28 cellular contexts compared by ENCODE assay signal in genomic region chr5:174794941-174795672, GRCh38.
A peak's percentile ranks its signal among the peaks of the same experiment; 100 is the strongest.
DNase-seq lines count a peak whose midpoint lies in the region; ATAC-seq, FAIRE-seq and TF ChIP-seq lines count a peak whose summit lies in the region.
"Had no signal": no experiment of that assay in that cellular context is flagged by ENCODE, and none has a peak within 500 bp of the region (broad histone marks: within the 10 kb centered on the region; RNA-seq: fewer than 3 reads in every experiment).

No MANE protein-coding gene starts in this region.

- no peak for ATAC-seq in GM21786 (IDR thresholded peaks at IDR 0.05; ENCODE audit: unreplicated experiment)
- ATAC-seq: activated CD4-positive, alpha-beta T cell treated with anti-CD3 and anti-CD28 coated beads for 36 hours; lower lobe of right lung; mucosa of descending colon; pancreas had no signal

- H2BK120ac ChIP-seq in H1 (replicated peaks; ENCODE audit: low read depth, low read length): no peak overlapping the region

- no peak overlapping the region for H3K56ac ChIP-seq in H1 (replicated peaks; ENCODE audit: insufficient read length, low read depth, low read length)

- no peaks in the 10 kb centered on the region for H3K9me3 ChIP-seq in H1 (ENCODE audit: insufficient read depth in 2 of 2, low read depth in 1 of 2, low read length in 1 of 2)
- no peaks in the 10 kb centered on the region for H3K9me3 ChIP-seq in neural progenitor cell (ENCODE audit: low read depth)
- H3K9me3 ChIP-seq: ascending aorta, lower lobe of right lung, mucosa of descending colon, pancreas, SK-N-SH had no signal

- WGBS in H1 (ENCODE audit: extremely low coverage in 1 of 2, insufficient coverage in 1 of 2, insufficient read length in 1 of 2, insufficient replicate concordance in 2 of 2, low coverage in 1 of 2, low lambda C conversion rate in 2 of 2, missing lambda C conversion rate in 1 of 2), 2 experiments: 54% methylated on average over 11 of the region's 11 CpGs; no CpG with 5 or more reads in 1 of the 2 experiments

- H3K27me3 Mint-ChIP-seq in neural progenitor cell (ENCODE audit: insufficient read depth, low read depth): peaks cover 4% of the 10 kb centered on the region

- no peak overlapping the region for H2BK5ac ChIP-seq in H1 (ENCODE audit: low read depth, low read length)

- no peaks in the 10 kb centered on the region for H4K20me1 ChIP-seq in H1 (replicated peaks in 1 of 2; ENCODE audit: control insufficient read depth in 1 of 2, insufficient read depth in 2 of 2, low read length in 2 of 2)
- H4K20me1 ChIP-seq in neural progenitor cell (ENCODE audit: low read depth): no peaks in the 10 kb centered on the region

- H3K9me3 Mint-ChIP-seq in neural progenitor cell: no peaks in the 10 kb centered on the region
- H3K9me3 Mint-ChIP-seq: activated naive CD8-positive, alpha-beta T cell treated with anti-CD3 and anti-CD28 coated beads, Interleukin-2, amount 10 ng/mL, durations not matched to agents 7 days and 5 days; nephron; type B pancreatic cell had no signal

- H3K4me1 Mint-ChIP-seq in neural progenitor cell: peaks cover 37% of the 10 kb centered on the region
- H3K4me1 Mint-ChIP-seq: activated CD4-positive, alpha-beta T cell treated with anti-CD3 and anti-CD28 coated beads for 36 hours had no signal

- no peak overlapping the region for H3K23ac ChIP-seq in H1 (ENCODE audit: insufficient read length)

- no peak overlapping the region for H3K27ac Mint-ChIP-seq in neural progenitor cell
- H3K27ac Mint-ChIP-seq: activated CD4-positive, alpha-beta T cell treated with anti-CD3 and anti-CD28 coated beads for 36 hours; activated naive CD8-positive, alpha-beta T cell treated with anti-CD3 and anti-CD28 coated beads, Interleukin-2, amount 10 ng/mL, durations not matched to agents 7 days and 5 days; type B pancreatic cell had no signal

- no peak overlapping the region for H2BK20ac ChIP-seq in H1 (ENCODE audit: low read length)

- CTCF ChIA-PET in H1 (lab: Charles Lee; ENCODE audit: partially characterized antibody): interaction anchor here (0.7 to 4.7 kb wide), 10 partner anchors 9 to 375 kb away, joined by 3 to 28 read pairs (median 3); no protein-coding TSS in a partner anchor
- CTCF ChIA-PET in RWPE1 (lab: Yijun Ruan, JAX): interaction anchor here (0.5 to 5.4 kb wide), 6 partner anchors 17 to 471 kb away, joined by 3 to 52 read pairs (median 5); no protein-coding TSS in a partner anchor

- H4K5ac ChIP-seq in H1 (ENCODE audit: insufficient read length, low read depth, low read length): no peak overlapping the region

- H2AFZ ChIP-seq in H1 (ENCODE audit: low read length): no peak overlapping the region
- H2AFZ ChIP-seq in neural progenitor cell (replicated peaks): peak overlapping the region; percentile 59

- H2BK15ac ChIP-seq in H1 (ENCODE audit: low read length): no peak overlapping the region

- DNase-seq in ELF-1 (ENCODE audit: low read depth, low spot score): peak; percentile 22
- DNase-seq in RPMI7951 (ENCODE audit: low read depth): peak; percentile 48
- peak in 1 of 2 experiments; percentile 10 for DNase-seq in H1 (ENCODE audit: low read depth in 1 of 2, low spot score in 2 of 2)
- DNase-seq in neural progenitor cell (ENCODE audit: low spot score): peak; percentile 49
- DNase-seq in head of caudate nucleus: no peak
- no peak for DNase-seq in activated CD4-positive, alpha-beta T cell treated with anti-CD3 and anti-CD28 coated beads, Interleukin-2, amount 50 U/mL, for 48 hours
- DNase-seq in RWPE1 (ENCODE audit: low spot score): no peak
- DNase-seq: activated CD4-positive, alpha-beta T cell treated with anti-CD3 and anti-CD28 coated beads for 36 hours; activated CD8-positive, alpha-beta memory T cell treated with anti-CD3 and anti-CD28 coated beads for 24 hours; activated effector memory CD4-positive, alpha-beta T cell treated with anti-CD3 and anti-CD28 coated beads, Interleukin-2, amount 50 U/mL, for 16 hours; activated naive CD8-positive, alpha-beta T cell treated with anti-CD3 and anti-CD28 coated beads, Interleukin-2, amount 10 ng/mL, durations not matched to agents 7 days and 5 days; C1 segment of cervical spinal cord; DND-41; lower lobe of right lung; mucosa of descending colon; NCI-H1417 treated with DMSO at 0.1 percent for 48 hours; NCI-H345; NCI-H748 treated with DMSO at 0.1 percent for 48 hours; pancreas; SK-N-SH; spleen; stimulated activated CD4-positive, alpha-beta T cell treated with anti-CD3 and anti-CD28 coated beads, Interleukin-4, amount 100 ng/mL, for 1 hour; T-helper 2 cell had no signal

- H3K4me3 ChIP-seq in H1 (ENCODE audit: extremely low read depth in 1 of 4, insufficient read depth in 2 of 4, low read depth in 3 of 4, low read length in 4 of 4) (no peak overlapping the region), neural progenitor cell (no peak overlapping the region)
- H3K4me3 ChIP-seq: ascending aorta, lower lobe of right lung, mucosa of descending colon, pancreas, spleen had no signal

- no peak for TF ChIP-seq CTCF in H1 (IDR thresholded peaks at IDR 0.05; ENCODE audit: control extremely low read depth in 1 of 3, insufficient read depth in 1 of 3, low read depth in 1 of 3, low read length in 3 of 3)
- no peak for TF ChIP-seq CTCF in neural progenitor cell (IDR thresholded peaks at IDR 0.05)
- no peak for TF ChIP-seq CTCF in RWPE1 (conservative IDR thresholded peaks at IDR 0.05; ENCODE audit: low read depth)

- H3K79me1 ChIP-seq in H1 (ENCODE audit: low read depth, low read length): no peaks in the 10 kb centered on the region

- no peak overlapping the region for H4K8ac ChIP-seq in H1 (ENCODE audit: extremely low read depth, insufficient read depth, low read length)

- FAIRE-seq in H1 (lab: Jason Lieb, UNC): no peak
- FAIRE-seq: H54, pancreas had no signal

- no peak overlapping the region for H4K91ac ChIP-seq in H1 (replicated peaks; ENCODE audit: insufficient read length, low read length)

- H3K27ac ChIP-seq in H1 (ENCODE audit: low read depth, low read length) (no peak overlapping the region), neural progenitor cell (no peak overlapping the region), RWPE1 (no peak overlapping the region)
- H3K27ac ChIP-seq: ascending aorta, lower lobe of right lung, pancreas, spleen had no signal

- TF ChIP-seq RAD21 in H1 (IDR thresholded peaks at IDR 0.05 in 1 of 2, conservative IDR thresholded peaks at IDR 0.05 in 1 of 2; ENCODE audit: low read depth in 2 of 2, low read length in 2 of 2): no peak

- H3K18ac ChIP-seq in H1 (ENCODE audit: extremely low read depth, low read length): no peak overlapping the region

- H2BK12ac ChIP-seq in H1 (ENCODE audit: low read depth, low read length): no peak overlapping the region

- H3K9ac ChIP-seq in H1 (replicated peaks in 1 of 4; ENCODE audit: extremely low read depth in 1 of 4, low read depth in 3 of 4, low read length in 3 of 4): no peak overlapping the region
- no peak overlapping the region for H3K9ac ChIP-seq in neural progenitor cell
- H3K9ac ChIP-seq: SK-N-SH had no signal

- H3K4ac ChIP-seq in H1 (replicated peaks; ENCODE audit: insufficient read length, low read depth, low read length): no peak overlapping the region

- no peak overlapping the region for H2AK5ac ChIP-seq in H1 (ENCODE audit: low read depth, low read length)

- H3K27me3 ChIP-seq in H1 (replicated peaks in 1 of 4; ENCODE audit: control insufficient read depth in 3 of 4, extremely low read depth in 1 of 4, insufficient read depth in 3 of 4, low read length in 3 of 4) (peaks cover 0 to 5% (median 5%) of the 10 kb centered on the region in 4 experiments; a peak in 5 of 7 replicates), neural progenitor cell (peaks cover 16% of the 10 kb centered on the region)
- H3K27me3 ChIP-seq: ascending aorta had no signal

- H3K14ac ChIP-seq in H1 (ENCODE audit: insufficient read length): no peak overlapping the region

- H3K79me2 ChIP-seq in H1 (ENCODE audit: control insufficient read depth in 1 of 2, insufficient read depth in 2 of 2, low read length in 2 of 2): no peaks in the 10 kb centered on the region
- H3K79me2 ChIP-seq in neural progenitor cell (ENCODE audit: low read depth): no peaks in the 10 kb centered on the region

- no peaks in the 10 kb centered on the region for H3K36me3 Mint-ChIP-seq in neural progenitor cell
- H3K36me3 Mint-ChIP-seq: activated naive CD8-positive, alpha-beta T cell treated with anti-CD3 and anti-CD28 coated beads, Interleukin-2, amount 10 ng/mL, durations not matched to agents 7 days and 5 days; type B pancreatic cell had no signal

- H3K23me2 ChIP-seq in H1 (ENCODE audit: low read depth, low read length): no peaks in the 10 kb centered on the region

- TF ChIP-seq POLR2A in H1 (IDR thresholded peaks at IDR 0.05; ENCODE audit: control extremely low read depth in 1 of 2, low read depth in 2 of 2, low read length in 2 of 2): no peak

- POLR2A ChIA-PET in H1 (lab: Charles Lee; ENCODE audit: partially characterized antibody): no interaction called here
- POLR2A ChIA-PET in RWPE1 (lab: Yijun Ruan, JAX; ENCODE audit: low non-redundant PET): no interaction called here

- no peak overlapping the region for H3K4me3 Mint-ChIP-seq in neural progenitor cell
- H3K4me3 Mint-ChIP-seq: activated CD4-positive, alpha-beta T cell treated with anti-CD3 and anti-CD28 coated beads for 36 hours; activated naive CD8-positive, alpha-beta T cell treated with anti-CD3 and anti-CD28 coated beads, Interleukin-2, amount 10 ng/mL, durations not matched to agents 7 days and 5 days; nephron; type B pancreatic cell had no signal

- H3K4me2 ChIP-seq in H1 (ENCODE audit: insufficient read depth in 1 of 2, low read depth in 2 of 2, low read length in 2 of 2): 0 out of 4 replicates have a peak overlapping the region, but pooled peaks have one; percentile 28 to 44
- H3K4me2 ChIP-seq in neural progenitor cell: no peak overlapping the region
- H3K4me2 ChIP-seq: SK-N-SH had no signal

- intact Hi-C loops in head of caudate nucleus (cut with DNase I): no loop called here

- no peaks in the 10 kb centered on the region for H3K36me3 ChIP-seq in H1 (ENCODE audit: control insufficient read depth in 2 of 4, insufficient read depth in 4 of 4, low read length in 3 of 4)
- no peaks in the 10 kb centered on the region for H3K36me3 ChIP-seq in neural progenitor cell
- H3K36me3 ChIP-seq: ascending aorta, lower lobe of right lung, pancreas, spleen had no signal

- TF ChIP-seq EP300 in H1 (IDR thresholded peaks at IDR 0.05; ENCODE audit: borderline replicate concordance in 1 of 2, low read depth in 2 of 2, low read length in 2 of 2): no peak

- H3K4me1 ChIP-seq in H1 (replicated peaks in 1 of 4; ENCODE audit: control insufficient read depth in 3 of 4, insufficient read depth in 4 of 4, low read length in 3 of 4) (peaks cover 0 to 3% (median 0%) of the 10 kb centered on the region in 4 experiments; a peak in 1 of 7 replicates), neural progenitor cell (no peaks in the 10 kb centered on the region)
- H3K4me1 ChIP-seq: ascending aorta, lower lobe of right lung, pancreas had no signal

- H3F3A ChIP-seq in neural progenitor cell (ENCODE audit: low read depth): peaks cover 6% of the 10 kb centered on the region

TF ChIP-seq in H1, 55 proteins besides CTCF, POLR2A, EP300 and RAD21:
- TF ChIP-seq YY1 (IDR thresholded peaks at IDR 0.05; ENCODE audit: low read depth, low read length) (peak; percentile 61; the same call in 1 of the 2 replicates), PHF8 (conservative IDR thresholded peaks at IDR 0.05; ENCODE audit: low read depth, low read length) (no peak)

Comparison
In these comparisons a context has a peak if more than half of its experiments do, and no peak if none do; other contexts are left out.
1. DNase-seq: peak in ELF-1 (single experiment), RPMI7951 (single experiment) and neural progenitor cell (single experiment); none in head of caudate nucleus (0 of 42), activated CD4-positive, alpha-beta T cell treated with anti-CD3 and anti-CD28 coated beads, Interleukin-2, amount 50 U/mL, for 48 hours (0 of 2) and RWPE1 (single experiment).